ENCODE assay signal across 8 cellular contexts in the genomic region with DNA sequence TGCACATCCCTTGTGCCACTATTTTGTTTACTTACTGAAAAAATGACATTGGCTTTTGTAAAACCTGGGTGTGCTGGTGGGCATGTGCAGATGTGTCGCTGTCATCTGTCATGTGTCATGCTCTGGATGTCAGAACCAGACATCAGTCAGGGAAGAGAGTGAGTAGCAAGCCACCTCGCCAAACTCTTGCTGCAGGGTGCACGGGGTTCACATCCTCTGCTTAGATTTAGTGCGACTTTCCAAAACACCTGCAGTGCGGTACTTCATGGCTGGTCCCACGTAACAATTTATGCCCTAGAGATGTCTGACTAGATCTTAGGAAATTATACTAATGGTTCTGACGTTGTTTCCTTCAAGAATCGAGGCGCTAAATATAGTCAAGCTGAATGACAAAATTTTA.
DNase-seq lines count a peak whose midpoint lies in the region; ATAC-seq and TF ChIP-seq lines count a peak whose summit lies in the region.

No MANE protein-coding gene starts in this region.

- DNase-seq in RWPE1 (ENCODE audit: low spot score) (no peak), right lobe of liver (no peak), stomach (no peak), NCI-H2029 (lab: John Stamatoyannopoulos, UW) (no peak), cerebellar nuclear complex (lab: John Stamatoyannopoulos, UW) (no peak), amniotic stem cell (lab: John Stamatoyannopoulos, UW) (no peak)
- peak; percentile 83 for DNase-seq in activated naive CD4-positive, alpha-beta T cell treated with anti-CD3 and anti-CD28 coated beads for 36 hours

- no peaks in the 10 kb centered on the region for H3K27me3 Mint-ChIP-seq in activated naive CD4-positive, alpha-beta T cell treated with anti-CD3 and anti-CD28 coated beads for 36 hours (ENCODE audit: low read depth)

- H3K4me3 Mint-ChIP-seq in activated naive CD4-positive, alpha-beta T cell treated with anti-CD3 and anti-CD28 coated beads for 36 hours, result peak overlapping the region; percentile 14

- 61% methylated on average over 9 of the region's 9 CpGs for WGBS in right lobe of liver (ENCODE audit: insufficient coverage, low coverage, low lambda C conversion rate, missing lambda C conversion rate)
- 62 to 86% (median 75%) methylated on average over 9 of the region's 9 CpGs for WGBS in stomach, 5 donors

- H3K4me3 ChIP-seq in right lobe of liver, result no peak overlapping the region
- H3K4me3 ChIP-seq in stomach, result no peak overlapping the region

- H3K4me1 ChIP-seq in right lobe of liver (peaks cover 0 to 16% (median 7%) of the 10 kb centered on the region in 4 donors), stomach (peaks cover 10 to 47% (median 37%) of the 10 kb centered on the region in 4 donors)

- TF ChIP-seq EP300 in stomach (IDR thresholded peaks at IDR 0.05), result no peak

- TF ChIP-seq POLR2A in right lobe of liver (IDR thresholded peaks at IDR 0.05) (no peak), stomach (IDR thresholded peaks at IDR 0.05) (no peak)

- peaks cover 20% of the 10 kb centered on the region for H3K36me3 Mint-ChIP-seq in activated naive CD4-positive, alpha-beta T cell treated with anti-CD3 and anti-CD28 coated beads for 36 hours (ENCODE audit: low read depth)

- H3K27ac ChIP-seq in RWPE1 (peak overlapping the region; percentile 77), right lobe of liver (peak overlapping the region in 2 of 3 donors; percentile 31 to 39), stomach (peak overlapping the region in 4 of 5 donors; percentile 58 to 87 (median 84))

- CTCF ChIA-PET in RWPE1 (lab: Yijun Ruan, JAX), result interaction anchor here (0.5 kb wide), 1 partner anchor 165 kb away, joined by 3 read pairs; no protein-coding TSS in a partner anchor
- CTCF ChIA-PET in activated naive CD4-positive, alpha-beta T cell treated with anti-CD3 and anti-CD28 coated beads for 36 hours (lab: Charles Lee), result interaction anchor here (0.6 to 2.5 kb wide), 4 partner anchors 104 to 318 kb away, joined by 3 to 9 read pairs (median 5); no protein-coding TSS in a partner anchor

- ATAC-seq in right lobe of liver (no peak), HG02642 (IDR thresholded peaks at IDR 0.05; ENCODE audit: poor library complexity, unreplicated experiment) (no peak)

- peaks cover 10% of the 10 kb centered on the region for H3K9me3 Mint-ChIP-seq in activated naive CD4-positive, alpha-beta T cell treated with anti-CD3 and anti-CD28 coated beads for 36 hours

- H3K4me1 Mint-ChIP-seq in activated naive CD4-positive, alpha-beta T cell treated with anti-CD3 and anti-CD28 coated beads for 36 hours (ENCODE audit: low read depth), result peaks cover 71% of the 10 kb centered on the region

- H3K36me3 ChIP-seq in right lobe of liver, result no peaks in the 10 kb centered on the region
- H3K36me3 ChIP-seq in stomach, result no peaks in the 10 kb centered on the region

- H3K27me3 ChIP-seq in right lobe of liver, result no peaks in the 10 kb centered on the region
- H3K27me3 ChIP-seq in stomach, result no peaks in the 10 kb centered on the region

- intact Hi-C loops in activated naive CD4-positive, alpha-beta T cell treated with anti-CD3 and anti-CD28 coated beads for 36 hours (cut with micrococcal nuclease), result loop anchor here (1.0 to 10.0 kb wide), 14 partner anchors 42 to 1229 kb away; a partner anchor contains a TSS
- intact Hi-C loops in right lobe of liver (cut with DNase I), result no loop called here
- intact Hi-C loops in stomach (cut with DNase I; ENCODE audit: low total_unique reads), result no loop called here

- H3K9me3 ChIP-seq in right lobe of liver (no peaks in the 10 kb centered on the region), stomach (no peaks in the 10 kb centered on the region)

- POLR2A ChIA-PET in RWPE1 (lab: Yijun Ruan, JAX; ENCODE audit: low non-redundant PET), result no interaction called here

- TF ChIP-seq CTCF in RWPE1 (conservative IDR thresholded peaks at IDR 0.05; ENCODE audit: low read depth) (no peak), right lobe of liver (IDR thresholded peaks at IDR 0.05) (no peak), stomach (IDR thresholded peaks at IDR 0.05) (no peak)

- peak overlapping the region; percentile 89 for H3K27ac Mint-ChIP-seq in activated naive CD4-positive, alpha-beta T cell treated with anti-CD3 and anti-CD28 coated beads for 36 hours
